Comparison of ENCODE assay signal across 8 cellular contexts in the genomic region with DNA sequence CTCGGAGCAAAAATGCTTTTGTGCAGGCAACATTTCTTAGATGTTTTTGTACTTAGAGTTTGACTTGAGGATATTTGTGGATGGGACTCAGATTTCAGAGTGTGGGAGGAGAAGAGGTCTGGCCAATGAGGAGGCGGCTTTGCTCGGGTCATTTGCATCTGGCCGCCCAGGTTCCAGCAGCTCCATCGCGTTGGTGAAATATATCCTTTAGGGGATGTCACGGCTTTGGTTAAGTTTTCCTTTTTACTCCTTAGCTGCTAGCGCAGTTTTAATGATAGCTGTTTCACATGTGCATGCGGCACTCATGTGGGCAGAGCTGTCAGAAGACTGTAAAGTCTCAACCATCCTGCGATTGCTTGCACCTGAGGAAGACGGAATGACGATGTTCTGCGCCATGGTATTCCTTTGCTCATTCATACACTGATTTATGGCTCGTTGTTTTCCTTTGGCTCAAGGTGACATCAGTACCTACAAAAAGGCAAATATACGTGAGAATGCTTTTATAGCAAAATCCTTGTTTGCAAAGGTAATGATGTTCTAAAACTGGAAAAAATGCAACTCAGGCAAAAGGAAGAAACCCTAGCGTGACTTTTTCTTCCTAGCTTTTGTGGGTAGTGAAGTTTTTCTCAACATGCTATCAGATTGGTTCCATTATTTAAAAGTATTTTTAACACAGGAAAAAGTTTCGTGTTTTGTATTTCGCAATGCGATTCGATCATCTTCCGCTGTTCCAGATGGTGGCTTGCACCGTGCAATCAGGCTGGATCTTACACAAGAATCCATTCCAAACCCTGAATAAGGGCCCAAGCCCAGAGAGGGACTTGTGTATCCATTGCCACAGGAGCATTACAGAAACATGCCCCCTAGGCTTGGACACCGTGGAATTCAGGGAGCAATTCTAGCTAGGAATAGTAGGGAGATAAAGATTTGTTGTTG.
DNase-seq lines count a peak whose midpoint lies in the region; ATAC-seq, FAIRE-seq and TF ChIP-seq lines count a peak whose summit lies in the region.

No MANE protein-coding gene starts in this region.

- H3K36me3 Mint-ChIP-seq in astrocyte (ENCODE audit: low read depth, unreplicated experiment), result no peaks in the 10 kb centered on the region
- H3K36me3 Mint-ChIP-seq in progenitor cell of endocrine pancreas (ENCODE audit: insufficient read depth), result no peaks in the 10 kb centered on the region

- peak; percentile 99 for FAIRE-seq in astrocyte (lab: Jason Lieb, UNC)

- peak overlapping the region; percentile 46 for H3K9ac ChIP-seq in astrocyte (ENCODE audit: low read length)

- CTCF ChIA-PET in OCI-LY7 (lab: Charles Lee; ENCODE audit: unreplicated experiment), result no interaction called here

- H3K27ac ChIP-seq in astrocyte (ENCODE audit: low read depth, low read length) (peak overlapping the region; percentile 78), right atrium auricular region (peak overlapping the region; percentile 63 to 75), OCI-LY7 (ENCODE audit: low read depth, low read length, poor library complexity, severe bottlenecking) (no peak overlapping the region)

- H3K27me3 ChIP-seq in astrocyte (ENCODE audit: insufficient read depth, low read length) (no peaks in the 10 kb centered on the region), right atrium auricular region (no peaks in the 10 kb centered on the region)

- H2AFZ ChIP-seq in astrocyte (ENCODE audit: low read depth, low read length) (peak overlapping the region; percentile 52), OCI-LY7 (ENCODE audit: low read length) (no peak overlapping the region)

- H3K9me3 ChIP-seq in astrocyte (ENCODE audit: insufficient read depth, low read depth, low read length), result no peaks in the 10 kb centered on the region
- no peaks in the 10 kb centered on the region for H3K9me3 ChIP-seq in right atrium auricular region
- no peaks in the 10 kb centered on the region for H3K9me3 ChIP-seq in OCI-LY7 (ENCODE audit: low read length)

- peaks cover 11% of the 10 kb centered on the region for H3K4me1 Mint-ChIP-seq in astrocyte (ENCODE audit: low read depth, unreplicated experiment)
- peaks cover 7% of the 10 kb centered on the region for H3K4me1 Mint-ChIP-seq in progenitor cell of endocrine pancreas (ENCODE audit: low read depth)

- no peaks in the 10 kb centered on the region for H4K20me1 ChIP-seq in astrocyte (ENCODE audit: insufficient read depth, low read length)
- H4K20me1 ChIP-seq in OCI-LY7 (ENCODE audit: insufficient read depth, low read length), result no peaks in the 10 kb centered on the region

- no peak for TF ChIP-seq CTCF in astrocyte (IDR thresholded peaks at IDR 0.05; ENCODE audit: insufficient read depth, low read depth, low read length)
- TF ChIP-seq CTCF in right atrium auricular region (IDR thresholded peaks at IDR 0.05), result no peak
- no peak for TF ChIP-seq CTCF in progenitor cell of endocrine pancreas (IDR thresholded peaks at IDR 0.05; ENCODE audit: unreplicated experiment)
- TF ChIP-seq CTCF in OCI-LY7 (conservative IDR thresholded peaks at IDR 0.05; ENCODE audit: low read length), result no peak

- no peaks in the 10 kb centered on the region for H3K9me2 ChIP-seq in OCI-LY7 (ENCODE audit: insufficient read depth, low read length)

- intact Hi-C loops in OCI-LY7 (cut with micrococcal nuclease; ENCODE audit: unreplicated experiment), result no loop called here

- H3K27ac Mint-ChIP-seq in astrocyte (ENCODE audit: unreplicated experiment) (no peak overlapping the region), progenitor cell of endocrine pancreas (peak overlapping the region; percentile 91)

- H3K4me3 Mint-ChIP-seq in astrocyte (ENCODE audit: unreplicated experiment) (no peak overlapping the region), progenitor cell of endocrine pancreas (ENCODE audit: low read depth) (peak overlapping the region; percentile 59)

- H3K79me2 ChIP-seq in astrocyte (ENCODE audit: insufficient read depth, low read length) (no peaks in the 10 kb centered on the region), OCI-LY7 (ENCODE audit: insufficient read depth, low read depth, low read length) (no peaks in the 10 kb centered on the region)

- H3K4me2 ChIP-seq in astrocyte (ENCODE audit: low read length) (peak overlapping the region; percentile 78), OCI-LY7 (ENCODE audit: low read length) (no peak overlapping the region)

- peak; percentile 85 for DNase-seq in DMS 273 (lab: John Stamatoyannopoulos, UW; ENCODE audit: unreplicated experiment)
- peak; percentile 75 for DNase-seq in NCI-H1105 treated with DMSO at 0.1 percent for 48 hours (lab: John Stamatoyannopoulos, UW)
- peak; percentile 92 for DNase-seq in astrocyte (ENCODE audit: low read depth)
- peak; percentile 86 for DNase-seq in right atrium auricular region (ENCODE audit: low spot score)
- no peak for DNase-seq in progenitor cell of endocrine pancreas (ENCODE audit: low spot score, unreplicated experiment)
- DNase-seq in activated effector memory CD4-positive, alpha-beta T cell treated with Interleukin-2 at 50 U/mL for 16 hours, result no peak
- DNase-seq in OCI-LY7 (ENCODE audit: low spot score), result no peak

- H3K9me3 Mint-ChIP-seq in astrocyte (ENCODE audit: unreplicated experiment) (no peaks in the 10 kb centered on the region), progenitor cell of endocrine pancreas (ENCODE audit: low read depth) (no peaks in the 10 kb centered on the region)

- H3K4me3 ChIP-seq in astrocyte (ENCODE audit: insufficient read depth, low read depth, low read length) (peak overlapping the region; percentile 49), right atrium auricular region (peak overlapping the region; percentile 4 to 35), OCI-LY7 (ENCODE audit: low read depth, low read length, poor library complexity, severe bottlenecking) (no peak overlapping the region)

- POLR2A ChIA-PET in OCI-LY7 (lab: Charles Lee), result no interaction called here

- H3K4me1 ChIP-seq in astrocyte (ENCODE audit: insufficient read depth, low read length), result peaks cover 15% of the 10 kb centered on the region
- H3K4me1 ChIP-seq in right atrium auricular region, result peaks cover 0 to 6% of the 10 kb centered on the region in 2 donors
- H3K4me1 ChIP-seq in OCI-LY7 (ENCODE audit: insufficient read depth, low read length, poor library complexity, severe bottlenecking), result no peaks in the 10 kb centered on the region

- no TSS peak for BruUV-seq in OCI-LY7 (replicated peaks; lab: Mats Ljungman, UMichigan)

- no peak for ATAC-seq in HG02763 (IDR thresholded peaks at IDR 0.05; ENCODE audit: unreplicated experiment)

- no peaks in the 10 kb centered on the region for H3K36me3 ChIP-seq in astrocyte (ENCODE audit: insufficient read depth, low read length)
- no peaks in the 10 kb centered on the region for H3K36me3 ChIP-seq in right atrium auricular region
- H3K36me3 ChIP-seq in OCI-LY7 (ENCODE audit: insufficient read depth, low read length), result no peaks in the 10 kb centered on the region

- H3K27me3 Mint-ChIP-seq in astrocyte (ENCODE audit: low read depth, unreplicated experiment) (peaks cover 4% of the 10 kb centered on the region), progenitor cell of endocrine pancreas (no peaks in the 10 kb centered on the region)

Comparison
In these comparisons a context has a peak if more than half of its experiments do, and no peak if none do; other contexts are left out.
1. DNase-seq: peak in DMS 273 (single experiment), NCI-H1105 treated with DMSO at 0.1 percent for 48 hours (single experiment), astrocyte (single experiment) and right atrium auricular region (single experiment); none in progenitor cell of endocrine pancreas (single experiment), activated effector memory CD4-positive, alpha-beta T cell treated with Interleukin-2 at 50 U/mL for 16 hours (single experiment) and OCI-LY7 (single experiment).